In the genomic region with DNA sequence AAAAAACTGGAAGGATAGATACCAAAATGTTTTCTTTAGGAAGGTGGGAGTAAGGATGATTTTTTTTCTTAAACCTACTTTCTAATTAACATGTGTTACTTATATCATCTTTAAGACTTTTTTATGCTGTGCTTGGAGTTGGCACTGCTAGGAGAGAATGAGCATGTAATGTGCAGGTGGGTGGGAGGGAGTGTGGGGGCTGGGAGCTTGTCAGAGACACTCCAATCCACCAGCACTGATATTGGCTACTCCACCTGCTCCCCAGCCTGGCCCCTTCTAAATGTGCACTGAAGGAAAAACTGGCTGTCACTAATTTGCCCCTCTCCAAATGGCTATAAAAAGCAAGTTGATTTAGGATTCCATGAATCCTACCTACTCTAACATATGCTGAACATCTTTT, we compare ENCODE assay signal across 25 cellular contexts.
"Had no signal": no experiment of that assay in that cellular context is flagged by ENCODE, and none has a peak within 500 bp of the region (broad histone marks: within the 10 kb centered on the region; RNA-seq: fewer than 3 reads in every experiment).

No MANE protein-coding gene starts in this region.

- H3K27me3 Mint-ChIP-seq: stimulated activated naive B cell treated with anti-CD40 and anti-IgM and Interleukin-4, amounts not matched to agents 10 μg/mL and 1 μg/mL and 100 μg/mL, for 72 hours had no signal

- H3K4me3 Mint-ChIP-seq: immature natural killer cell; naive thymus-derived CD8-positive, alpha-beta T cell; nephron; neural crest cell; stimulated activated naive B cell treated with anti-CD40 and anti-IgM and Interleukin-4, amounts not matched to agents 10 μg/mL and 1 μg/mL and 100 μg/mL, for 72 hours had no signal

- H3K27ac Mint-ChIP-seq: immature natural killer cell; nephron; stimulated activated naive B cell treated with anti-CD40 and anti-IgM and Interleukin-4, amounts not matched to agents 10 μg/mL and 1 μg/mL and 100 μg/mL, for 72 hours had no signal

- DNase-seq: immature natural killer cell; kidney; left colon; left lung; lower lobe of right lung; mammary epithelial cell; mesenchymal stem cell; naive thymus-derived CD8-positive, alpha-beta T cell; nucleus accumbens; psoas muscle; right cardiac atrium; stimulated activated CD4-positive, alpha-beta T cell treated with anti-CD3 and anti-CD28 coated beads, Interleukin-12 subunit alpha, Interleukin-12 subunit beta, amount 100 ng/mL, for 4 hours; stimulated activated CD4-positive, alpha-beta T cell treated with anti-CD3 and anti-CD28 coated beads, Interleukin-15, amount 100 ng/mL, for 24 hours; stimulated activated CD4-positive, alpha-beta T cell treated with anti-CD3 and anti-CD28 coated beads, Interleukin-2, amount 100 ng/mL, for 24 hours; stimulated activated CD4-positive, alpha-beta T cell treated with anti-CD3 and anti-CD28 coated beads, Interleukin-4, amount 100 ng/mL, for 1 hour; stimulated activated naive B cell treated with anti-CD40 and anti-IgM and Interleukin-4, amounts not matched to agents 10 μg/mL and 1 μg/mL and 100 μg/mL, for 72 hours; stimulated activated naive CD8-positive, alpha-beta T cell treated with anti-CD3 and anti-CD28 coated beads, Interleukin-15, Interleukin-2, amounts not matched to agents 100 U/mL and 50 U/mL, for 24 hours; stomach; testis; thyroid gland; transverse colon; upper lobe of left lung had no signal

- ATAC-seq: left colon; left lung; lower lobe of right lung; naive thymus-derived CD8-positive, alpha-beta T cell; psoas muscle; right cardiac atrium; sciatic nerve; stimulated activated naive B cell treated with anti-CD40 and anti-IgM and Interleukin-4, amounts not matched to agents 10 μg/mL and 1 μg/mL and 100 μg/mL, for 72 hours; stimulated activated naive CD8-positive, alpha-beta T cell treated with anti-CD3 and anti-CD28 coated beads, Interleukin-15, Interleukin-2, amounts not matched to agents 100 U/mL and 50 U/mL, for 24 hours had no signal

- H3K9me3 Mint-ChIP-seq: immature natural killer cell, neural crest cell had no signal

- H3K36me3 Mint-ChIP-seq: immature natural killer cell; stimulated activated naive B cell treated with anti-CD40 and anti-IgM and Interleukin-4, amounts not matched to agents 10 μg/mL and 1 μg/mL and 100 μg/mL, for 72 hours had no signal

- H3K4me1 Mint-ChIP-seq: immature natural killer cell had no signal
